In genomic region chr16:81607006-81607405, GRCh38 we compare ENCODE assay signal across 1 cellular context.
TF ChIP-seq lines count a peak whose summit lies in the region.

No MANE protein-coding gene starts in this region.

TF ChIP-seq in A549, 52 proteins besides CTCF, POLR2A, EP300 and RAD21 (continued from another document):
- no peak for TF ChIP-seq REST (IDR thresholded peaks at IDR 0.05)
- no peak for TF ChIP-seq ATOH8 (CRISPR knock-in tag; IDR thresholded peaks at IDR 0.05; ENCODE audit: low read depth)
- TF ChIP-seq ZSCAN20 (CRISPR knock-in tag; IDR thresholded peaks at IDR 0.05), result no peak
- TF ChIP-seq CHD4 (IDR thresholded peaks at IDR 0.05; ENCODE audit: borderline replicate concordance), result no peak
TF ChIP-seq in A549: peak in this region for 0.
